Comparison of ENCODE assay signal across 24 cellular contexts in genomic region chr9:135251331-135251761, GRCh38.
DNase-seq lines count a peak whose midpoint lies in the region; ATAC-seq, FAIRE-seq and TF ChIP-seq lines count a peak whose summit lies in the region.
"Had no signal": no experiment of that assay in that cellular context is flagged by ENCODE, and none has a peak within 500 bp of the region (broad histone marks: within the 10 kb centered on the region; RNA-seq: fewer than 3 reads in every experiment).

No MANE protein-coding gene starts in this region.

- H3K9ac ChIP-seq in H1 (replicated peaks in 1 of 4; ENCODE audit: extremely low read depth in 1 of 4, low read depth in 3 of 4, low read length in 3 of 4): no peak overlapping the region
- H3K9ac ChIP-seq: BLaER1, GM23248 had no signal

- no peak for TF ChIP-seq POLR2A in H1 (IDR thresholded peaks at IDR 0.05; ENCODE audit: control extremely low read depth in 1 of 2, low read depth in 2 of 2, low read length in 2 of 2)

- H3K23ac ChIP-seq in H1 (ENCODE audit: insufficient read length): no peak overlapping the region

- CTCF ChIA-PET in H1 (lab: Charles Lee; ENCODE audit: partially characterized antibody): interaction anchor here (0.7 to 1.8 kb wide), 5 partner anchors 8 to 93 kb away, joined by 3 to 5 read pairs (median 3); no protein-coding TSS in a partner anchor

- no peak overlapping the region for H2BK15ac ChIP-seq in H1 (ENCODE audit: low read length)

- no peak overlapping the region for H3K18ac ChIP-seq in H1 (ENCODE audit: extremely low read depth, low read length)

- no peak for FAIRE-seq in H1 (lab: Jason Lieb, UNC)
- FAIRE-seq: A204.1, GM18507, HTR-8/SVneo had no signal

- H4K5ac ChIP-seq in H1 (ENCODE audit: insufficient read length, low read depth, low read length): no peak overlapping the region

- H3K4me1 ChIP-seq in right atrium auricular region (no peaks in the 10 kb centered on the region), H1 (replicated peaks in 1 of 4; ENCODE audit: control insufficient read depth in 3 of 4, insufficient read depth in 4 of 4, low read length in 3 of 4) (peaks cover 4 to 20% (median 17%) of the 10 kb centered on the region in 4 experiments), psoas muscle (no peaks in the 10 kb centered on the region)

- H3K4me3 Mint-ChIP-seq in HFFc6: no peak overlapping the region
- H3K4me3 Mint-ChIP-seq: CD4-positive, CD25-positive, alpha-beta regulatory T cell; H9 had no signal

- no peaks in the 10 kb centered on the region for H3K4me1 Mint-ChIP-seq in HFFc6 (ENCODE audit: low read depth)
- H3K4me1 Mint-ChIP-seq: CD4-positive, CD25-positive, alpha-beta regulatory T cell had no signal

- peaks cover 11% of the 10 kb centered on the region for H3K27me3 Mint-ChIP-seq in HFFc6 (ENCODE audit: insufficient read depth)
- H3K27me3 Mint-ChIP-seq: CD4-positive, CD25-positive, alpha-beta regulatory T cell had no signal

- no peak overlapping the region for H2AFZ ChIP-seq in H1 (ENCODE audit: low read length)
- H2AFZ ChIP-seq: GM23248 had no signal

- no peak for TF ChIP-seq EP300 in H1 (IDR thresholded peaks at IDR 0.05; ENCODE audit: borderline replicate concordance in 1 of 2, low read depth in 2 of 2, low read length in 2 of 2)

- no peaks in the 10 kb centered on the region for H3K79me2 ChIP-seq in H1 (ENCODE audit: control insufficient read depth in 1 of 2, insufficient read depth in 2 of 2, low read length in 2 of 2)

- no peak overlapping the region for H3K4me3 ChIP-seq in right atrium auricular region
- H3K4me3 ChIP-seq in H1 (ENCODE audit: extremely low read depth in 1 of 4, insufficient read depth in 2 of 4, low read depth in 3 of 4, low read length in 4 of 4): no peak overlapping the region
- H3K4me3 ChIP-seq in psoas muscle: no peak overlapping the region
- H3K4me3 ChIP-seq: BLaER1, GM23248, MG63 had no signal

- H2AK5ac ChIP-seq in H1 (ENCODE audit: low read depth, low read length): no peak overlapping the region; the same call in 1 of the 2 replicates

- 0 out of 2 replicates have a peak overlapping the region, but pooled peaks have one; percentile 39 for H2BK12ac ChIP-seq in H1 (ENCODE audit: low read depth, low read length)

- no peak overlapping the region for H3K4ac ChIP-seq in H1 (replicated peaks; ENCODE audit: insufficient read length, low read depth, low read length)

- peak overlapping the region; percentile 29; the same call in 1 of the 2 replicates for H4K8ac ChIP-seq in H1 (ENCODE audit: extremely low read depth, insufficient read depth, low read length)

- H2BK120ac ChIP-seq in H1 (replicated peaks; ENCODE audit: low read depth, low read length): no peak overlapping the region

- no peak overlapping the region for H3K56ac ChIP-seq in H1 (replicated peaks; ENCODE audit: insufficient read length, low read depth, low read length)

- peak; percentile 53 for DNase-seq in cardiac septum (ENCODE audit: low spot score)
- no peak for DNase-seq in right atrium auricular region (ENCODE audit: low spot score)
- DNase-seq in H1 (ENCODE audit: low read depth in 1 of 2, low spot score in 2 of 2): no peak
- peak; percentile 3 to 26 for DNase-seq in psoas muscle
- DNase-seq in KG1 (lab: John Stamatoyannopoulos, UW): no peak
- DNase-seq in HFFc6: no peak
- DNase-seq: CD4-positive, CD25-positive, alpha-beta regulatory T cell; GM23248; H9; KBM-7; MG63; NCI-H1105 treated with DMSO at 0.1 percent for 48 hours; NCI-H146; NCI-H1930; NCI-H2107; NCI-H446; NCI-H524 treated with DMSO at 0.1 percent for 48 hours; NCI-H774; SHP77 had no signal

- TF ChIP-seq RAD21 in H1 (IDR thresholded peaks at IDR 0.05 in 1 of 2, conservative IDR thresholded peaks at IDR 0.05 in 1 of 2; ENCODE audit: low read depth in 2 of 2, low read length in 2 of 2): no peak

- no peak overlapping the region for H2BK5ac ChIP-seq in H1 (ENCODE audit: low read depth, low read length)

- no peak for ATAC-seq in psoas muscle
- no peak for ATAC-seq in GM21576 (IDR thresholded peaks at IDR 0.05; ENCODE audit: unreplicated experiment)

- intact Hi-C loops in cardiac septum (cut with DNase I): no loop called here
- intact Hi-C loops in psoas muscle (cut with DNase I): no loop called here

- POLR2A ChIA-PET in H1 (lab: Charles Lee; ENCODE audit: partially characterized antibody): no interaction called here

- no peaks in the 10 kb centered on the region for H3K23me2 ChIP-seq in H1 (ENCODE audit: low read depth, low read length)

- H3K27ac ChIP-seq in right atrium auricular region: no peak overlapping the region
- no peak overlapping the region for H3K27ac ChIP-seq in H1 (ENCODE audit: low read depth, low read length)
- no peak overlapping the region for H3K27ac ChIP-seq in psoas muscle
- H3K27ac ChIP-seq: BLaER1, GM23248 had no signal

- H3K9me3 ChIP-seq in right atrium auricular region: no peaks in the 10 kb centered on the region
- H3K9me3 ChIP-seq in H1 (ENCODE audit: insufficient read depth in 2 of 2, low read depth in 1 of 2, low read length in 1 of 2): no peaks in the 10 kb centered on the region
- no peaks in the 10 kb centered on the region for H3K9me3 ChIP-seq in psoas muscle
- H3K9me3 ChIP-seq: BLaER1, MG63 had no signal

- peaks cover 33% of the 10 kb centered on the region for H3K9me3 Mint-ChIP-seq in HFFc6
- H3K9me3 Mint-ChIP-seq: CD4-positive, CD25-positive, alpha-beta regulatory T cell; H9 had no signal

- no peaks in the 10 kb centered on the region for H4K20me1 ChIP-seq in H1 (replicated peaks in 1 of 2; ENCODE audit: control insufficient read depth in 1 of 2, insufficient read depth in 2 of 2, low read length in 2 of 2)
- H4K20me1 ChIP-seq: BLaER1 had no signal

- TF ChIP-seq CTCF in right atrium auricular region (IDR thresholded peaks at IDR 0.05) (no peak), H1 (IDR thresholded peaks at IDR 0.05; ENCODE audit: control extremely low read depth in 1 of 3, insufficient read depth in 1 of 3, low read depth in 1 of 3, low read length in 3 of 3) (no peak), psoas muscle (IDR thresholded peaks at IDR 0.05) (no peak), HFFc6 (IDR thresholded peaks at IDR 0.05) (no peak)

- no peaks in the 10 kb centered on the region for H3K36me3 ChIP-seq in right atrium auricular region
- H3K36me3 ChIP-seq in H1 (ENCODE audit: control insufficient read depth in 2 of 4, insufficient read depth in 4 of 4, low read length in 3 of 4): no peaks in the 10 kb centered on the region
- H3K36me3 ChIP-seq in psoas muscle (ENCODE audit: insufficient read depth in 1 of 2, low read depth in 1 of 2): no peaks in the 10 kb centered on the region
- H3K36me3 ChIP-seq: BLaER1, MG63 had no signal

- 97% methylated on average over 6 of the region's 6 CpGs; no CpG with 5 or more reads in 1 of the 2 experiments for WGBS in H1 (ENCODE audit: extremely low coverage in 1 of 2, insufficient coverage in 1 of 2, insufficient read length in 1 of 2, insufficient replicate concordance in 2 of 2, low coverage in 1 of 2, low lambda C conversion rate in 2 of 2, missing lambda C conversion rate in 1 of 2), 2 experiments
- WGBS in psoas muscle, 3 donors: 82 to 87% (median 86%) methylated on average over 6 of the region's 6 CpGs

- no peak overlapping the region for H3K27ac Mint-ChIP-seq in HFFc6
- H3K27ac Mint-ChIP-seq: CD4-positive, CD25-positive, alpha-beta regulatory T cell; H9 had no signal

- H3K79me1 ChIP-seq in H1 (ENCODE audit: low read depth, low read length): no peaks in the 10 kb centered on the region

- H3K4me2 ChIP-seq in H1 (ENCODE audit: insufficient read depth in 1 of 2, low read depth in 2 of 2, low read length in 2 of 2): no peak overlapping the region

- H2BK20ac ChIP-seq in H1 (ENCODE audit: low read length): no peak overlapping the region

- no peak overlapping the region for H3K14ac ChIP-seq in H1 (ENCODE audit: insufficient read length)

- no peaks in the 10 kb centered on the region for H3K27me3 ChIP-seq in right atrium auricular region
- H3K27me3 ChIP-seq in H1 (replicated peaks in 1 of 4; ENCODE audit: control insufficient read depth in 3 of 4, extremely low read depth in 1 of 4, insufficient read depth in 3 of 4, low read length in 3 of 4): peaks cover 0 to 8% (median 0%) of the 10 kb centered on the region in 4 experiments; a peak in 3 of 7 replicates
- H3K27me3 ChIP-seq in psoas muscle (ENCODE audit: insufficient read depth in 3 of 3, low read length in 2 of 3): peaks cover 0 to 35% (median 7%) of the 10 kb centered on the region in 3 donors
- H3K27me3 ChIP-seq: BLaER1, MG63 had no signal

- no peak overlapping the region for H4K91ac ChIP-seq in H1 (replicated peaks; ENCODE audit: insufficient read length, low read length)

- peaks cover 4% of the 10 kb centered on the region; the same call in 1 of the 2 replicates for H3K36me3 Mint-ChIP-seq in HFFc6 (ENCODE audit: low read depth)
- H3K36me3 Mint-ChIP-seq: CD4-positive, CD25-positive, alpha-beta regulatory T cell had no signal

TF ChIP-seq in H1, 55 proteins besides CTCF, POLR2A, EP300 and RAD21 (continues in another document):
- TF ChIP-seq BCL11A (IDR thresholded peaks at IDR 0.05; ENCODE audit: low read depth in 2 of 2, low read length in 2 of 2): no peak
- TF ChIP-seq POU5F1 (IDR thresholded peaks at IDR 0.05; ENCODE audit: low read depth, low read length): no peak
- no peak for TF ChIP-seq RXRA (IDR thresholded peaks at IDR 0.05; ENCODE audit: insufficient read depth, low read depth, low read length)
- no peak for TF ChIP-seq EGR1 (IDR thresholded peaks at IDR 0.05; ENCODE audit: borderline replicate concordance, low read depth, low read length)

Comparison
In these comparisons a context has a peak if more than half of its experiments do, and no peak if none do; other contexts are left out.
1. DNase-seq: peak in cardiac septum (single experiment) and psoas muscle (2 of 2); none in right atrium auricular region (single experiment), H1 (0 of 2), KG1 (single experiment) and HFFc6 (single experiment).